In genomic region chr7:47659664-47660462, GRCh38 we compare ENCODE assay signal across 1 cellular context.
TF ChIP-seq lines count a peak whose summit lies in the region.

No MANE protein-coding gene starts in this region.

TF ChIP-seq in H1, 55 proteins besides CTCF, POLR2A, EP300 and RAD21 (continued from another document):
- TF ChIP-seq, protein P1, sequence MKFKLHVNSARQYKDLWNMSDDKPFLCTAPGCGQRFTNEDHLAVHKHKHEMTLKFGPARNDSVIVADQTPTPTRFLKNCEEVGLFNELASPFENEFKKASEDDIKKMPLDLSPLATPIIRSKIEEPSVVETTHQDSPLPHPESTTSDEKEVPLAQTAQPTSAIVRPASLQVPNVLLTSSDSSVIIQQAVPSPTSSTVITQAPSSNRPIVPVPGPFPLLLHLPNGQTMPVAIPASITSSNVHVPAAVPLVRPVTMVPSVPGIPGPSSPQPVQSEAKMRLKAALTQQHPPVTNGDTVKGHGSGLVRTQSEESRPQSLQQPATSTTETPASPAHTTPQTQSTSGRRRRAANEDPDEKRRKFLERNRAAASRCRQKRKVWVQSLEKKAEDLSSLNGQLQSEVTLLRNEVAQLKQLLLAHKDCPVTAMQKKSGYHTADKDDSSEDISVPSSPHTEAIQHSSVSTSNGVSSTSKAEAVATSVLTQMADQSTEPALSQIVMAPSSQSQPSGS (IDR thresholded peaks at IDR 0.05; ENCODE audit: low read length) = no peak
- TF ChIP-seq EGR1 (IDR thresholded peaks at IDR 0.05; ENCODE audit: borderline replicate concordance, low read depth, low read length) = no peak
- no peak for TF ChIP-seq SIN3A (conservative IDR thresholded peaks at IDR 0.05 in 1 of 2, IDR thresholded peaks at IDR 0.05 in 1 of 2; ENCODE audit: low read depth in 1 of 2, low read length in 2 of 2)
- no peak for TF ChIP-seq KDM1A (IDR thresholded peaks at IDR 0.05; ENCODE audit: borderline replicate concordance, low read length)
- no peak for TF ChIP-seq TCF12 (IDR thresholded peaks at IDR 0.05; ENCODE audit: low read depth, low read length)
- no peak for TF ChIP-seq GTF2F1 (IDR thresholded peaks at IDR 0.05; ENCODE audit: borderline replicate concordance, low read depth, low read length)
- no peak for TF ChIP-seq SIX5 (IDR thresholded peaks at IDR 0.05; ENCODE audit: low read depth, low read length)
